Comparison of ENCODE assay signal across 1 cellular context in genomic region chr3:122011396-122011795, GRCh38.
TF ChIP-seq lines count a peak whose summit lies in the region.

No MANE protein-coding gene starts in this region.

TF ChIP-seq in WTC11, 78 proteins besides CTCF, POLR2A, EP300 and RAD21 (continued from another document):
- no peak for TF ChIP-seq USF1 (CRISPR knock-in tag; IDR thresholded peaks at IDR 0.05)
- no peak for TF ChIP-seq TCF7 (CRISPR knock-in tag; IDR thresholded peaks at IDR 0.05; ENCODE audit: low read depth)
- TF ChIP-seq ZNF219 (CRISPR knock-in tag; IDR thresholded peaks at IDR 0.05; ENCODE audit: borderline replicate concordance): no peak
- TF ChIP-seq MAX (CRISPR knock-in tag; IDR thresholded peaks at IDR 0.05): no peak
- TF ChIP-seq ZBTB21 (CRISPR knock-in tag; IDR thresholded peaks at IDR 0.05; ENCODE audit: borderline replicate concordance): no peak
- TF ChIP-seq MYBL2 (CRISPR knock-in tag; IDR thresholded peaks at IDR 0.05): no peak
- no peak for TF ChIP-seq ZNF512 (CRISPR knock-in tag; IDR thresholded peaks at IDR 0.05; ENCODE audit: borderline replicate concordance)
- TF ChIP-seq JAZF1 (CRISPR knock-in tag; IDR thresholded peaks at IDR 0.05): no peak
- TF ChIP-seq CDX4 (CRISPR knock-in tag; IDR thresholded peaks at IDR 0.05; ENCODE audit: borderline replicate concordance): no peak
